1 cellular context compared by ENCODE assay signal in the genomic region with DNA sequence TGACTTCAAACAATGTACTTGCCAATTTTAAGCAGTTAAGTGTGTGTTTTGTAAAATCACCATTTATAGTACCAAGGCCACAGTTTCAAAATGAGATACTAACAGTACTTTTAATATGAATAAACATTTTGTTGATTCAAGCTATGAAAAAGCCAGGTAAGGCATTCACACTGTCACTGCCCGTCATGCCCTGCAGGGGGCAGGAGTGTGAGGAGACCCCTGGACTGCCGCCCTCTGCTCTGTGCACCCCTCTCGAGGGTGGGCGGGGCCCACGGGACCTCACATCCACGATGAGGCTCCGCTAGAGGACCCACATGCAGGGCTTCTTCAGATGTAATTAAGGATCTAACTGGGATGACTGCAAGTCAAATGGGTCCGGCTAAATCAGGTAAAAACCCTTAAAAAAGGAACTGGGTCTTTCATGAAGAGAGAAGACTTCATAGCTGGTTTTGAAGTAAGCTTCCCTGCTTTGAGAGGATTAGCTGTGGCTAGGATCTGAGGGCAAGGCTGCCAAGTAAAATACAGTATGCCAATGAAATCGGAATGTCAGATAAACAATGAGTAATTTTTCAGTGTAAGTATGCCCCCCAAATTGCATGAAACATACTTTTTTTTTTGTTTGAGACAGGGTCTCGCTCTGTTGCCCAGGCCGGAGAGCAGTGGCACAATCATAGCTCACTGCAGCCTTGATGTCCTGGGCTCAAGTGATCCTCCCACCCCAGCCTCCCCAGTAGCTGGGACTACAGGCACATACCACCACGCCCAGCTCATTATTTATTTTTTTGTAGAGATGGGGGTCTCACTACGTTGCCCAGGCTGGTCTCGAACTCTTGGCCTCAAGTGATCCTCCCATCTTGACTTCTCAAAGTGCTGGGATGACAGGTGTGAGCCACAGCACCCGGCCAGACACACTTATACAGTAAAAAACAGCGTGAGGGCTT.
TF ChIP-seq lines count a peak whose summit lies in the region.

No MANE protein-coding gene starts in this region.

TF ChIP-seq in SK-N-SH treated with all-trans-retinoic acid at 6 μM for 48 hours, 23 proteins besides CTCF, POLR2A, EP300 and RAD21:
- TF ChIP-seq ISL1 (CRISPR knock-in tag; IDR thresholded peaks at IDR 0.05) (no peak), ZNF8 (CRISPR knock-in tag; IDR thresholded peaks at IDR 0.05) (no peak), ZFP3 (CRISPR knock-in tag; IDR thresholded peaks at IDR 0.05) (no peak), POU6F1 (CRISPR knock-in tag; IDR thresholded peaks at IDR 0.05; ENCODE audit: borderline replicate concordance, low read depth) (no peak), ZNF565 (CRISPR knock-in tag; conservative IDR thresholded peaks at IDR 0.05; ENCODE audit: low read depth) (no peak), ARNTL (CRISPR knock-in tag; IDR thresholded peaks at IDR 0.05; ENCODE audit: borderline replicate concordance, low read depth) (no peak), CSRNP3 (CRISPR knock-in tag; IDR thresholded peaks at IDR 0.05) (no peak), GLIS3 (CRISPR knock-in tag; IDR thresholded peaks at IDR 0.05) (no peak), TCF4 (CRISPR knock-in tag; IDR thresholded peaks at IDR 0.05; ENCODE audit: borderline replicate concordance) (no peak), PPARA (CRISPR knock-in tag; IDR thresholded peaks at IDR 0.05; ENCODE audit: borderline replicate concordance) (no peak), TOX (CRISPR knock-in tag; IDR thresholded peaks at IDR 0.05; ENCODE audit: borderline replicate concordance) (no peak), ZC3H10 (CRISPR knock-in tag; IDR thresholded peaks at IDR 0.05) (no peak), TSHZ2 (CRISPR knock-in tag; IDR thresholded peaks at IDR 0.05) (no peak)
- TF ChIP-seq, protein P1, sequence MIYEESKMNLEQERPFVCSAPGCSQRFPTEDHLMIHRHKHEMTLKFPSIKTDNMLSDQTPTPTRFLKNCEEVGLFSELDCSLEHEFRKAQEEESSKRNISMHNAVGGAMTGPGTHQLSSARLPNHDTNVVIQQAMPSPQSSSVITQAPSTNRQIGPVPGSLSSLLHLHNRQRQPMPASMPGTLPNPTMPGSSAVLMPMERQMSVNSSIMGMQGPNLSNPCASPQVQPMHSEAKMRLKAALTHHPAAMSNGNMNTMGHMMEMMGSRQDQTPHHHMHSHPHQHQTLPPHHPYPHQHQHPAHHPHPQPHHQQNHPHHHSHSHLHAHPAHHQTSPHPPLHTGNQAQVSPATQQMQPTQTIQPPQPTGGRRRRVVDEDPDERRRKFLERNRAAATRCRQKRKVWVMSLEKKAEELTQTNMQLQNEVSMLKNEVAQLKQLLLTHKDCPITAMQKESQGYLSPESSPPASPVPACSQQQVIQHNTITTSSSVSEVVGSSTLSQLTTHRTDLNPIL (CRISPR knock-in tag; IDR thresholded peaks at IDR 0.05; ENCODE audit: low read depth) = no peak
